Comparison of ENCODE assay signal across 23 cellular contexts in genomic region chr4:72205831-72206230, GRCh38.
"Had no signal": no experiment of that assay in that cellular context is flagged by ENCODE, and none has a peak within 500 bp of the region (broad histone marks: within the 10 kb centered on the region; RNA-seq: fewer than 3 reads in every experiment).

No MANE protein-coding gene starts in this region.

- H3K4me2 ChIP-seq: hepatocyte, smooth muscle cell had no signal

- H3K27ac ChIP-seq: body of pancreas, foreskin keratinocyte, hepatocyte, neutrophil, pancreas, transverse colon, vagina had no signal

- H2AFZ ChIP-seq: hepatocyte had no signal

- H3K4me1 ChIP-seq: body of pancreas, pancreas, transverse colon, vagina had no signal

- H3K4me3 ChIP-seq: body of pancreas, hepatocyte, pancreas, smooth muscle cell, transverse colon, vagina had no signal

- H3K27me3 ChIP-seq: body of pancreas, foreskin keratinocyte, hepatocyte, neutrophil, pancreas, transverse colon, vagina had no signal

- H3K79me2 ChIP-seq: hepatocyte had no signal

- H3K36me3 ChIP-seq: neutrophil, pancreas, transverse colon, vagina had no signal

- H3K9me3 ChIP-seq: body of pancreas, neutrophil, pancreas, transverse colon, vagina had no signal

- DNase-seq: activated B cell treated with CpG ODN at 0.5 μM for 24 hours; activated CD4-positive, alpha-beta T cell treated with anti-CD3 and anti-CD28 coated beads for 36 hours; activated CD4-positive, alpha-beta T cell treated with anti-CD3 and anti-CD28 coated beads, Interleukin-2, amount 50 U/mL, for 4 hours; activated CD8-positive, alpha-beta memory T cell treated with anti-CD3 and anti-CD28 coated beads, Interleukin-2, amount 50 U/mL, for 48 hours; activated effector memory CD4-positive, alpha-beta T cell treated with Interleukin-2 at 50 U/mL for 16 hours; activated naive CD4-positive, alpha-beta T cell treated with anti-CD3 and anti-CD28 coated beads for 36 hours; activated naive CD8-positive, alpha-beta T cell treated with anti-CD3 and anti-CD28 coated beads, Interleukin-2, amount 10 ng/mL, durations not matched to agents 7 days and 5 days; activated T-cell treated with anti-CD3 and anti-CD28 coated beads, Interleukin-2, amount 50 U/mL, for 72 hours; amygdala; body of pancreas; effector CD4-positive, alpha-beta T cell; left ventricle myocardium superior; pancreas; stimulated activated CD4-positive, alpha-beta T cell treated with anti-CD3 and anti-CD28 coated beads, Interleukin-2, amount 100 ng/mL, for 48 hours; stimulated activated CD8-positive, alpha-beta memory T cell treated with anti-CD3 and anti-CD28 coated beads, Interleukin-4, amount 100 ng/mL, for 48 hours; stimulated activated naive B cell treated with anti-CD40 and anti-IgM and Interleukin-4, amounts not matched to agents 10 μg/mL and 1 μg/mL and 100 μg/mL, for 72 hours; T1000; transverse colon had no signal
